In genomic region chr6:46635462-46635861, GRCh38 we compare ENCODE assay signal across 30 cellular contexts. TPM values are rescaled to one million over a fixed set of nuclear protein-coding genes. Genes with fewer than 3 reads are reported as not detected.
"Had no signal": no experiment of that assay in that cellular context is flagged by ENCODE, and none has a peak within 500 bp of the region (broad histone marks: within the 10 kb centered on the region; RNA-seq: fewer than 3 reads in every experiment).

No MANE protein-coding gene starts in this region.

- H3K9me3 Mint-ChIP-seq: naive thymus-derived CD8-positive, alpha-beta T cell; nephron; neural crest cell; stimulated activated naive B cell treated with anti-CD40 and anti-IgM and Interleukin-4, amounts not matched to agents 10 μg/mL and 1 μg/mL and 100 μg/mL, for 72 hours had no signal

- H3K4me3 Mint-ChIP-seq: immature natural killer cell; naive thymus-derived CD8-positive, alpha-beta T cell; nephron; neural crest cell; stimulated activated naive B cell treated with anti-CD40 and anti-IgM and Interleukin-4, amounts not matched to agents 10 μg/mL and 1 μg/mL and 100 μg/mL, for 72 hours had no signal

- H3K36me3 Mint-ChIP-seq: immature natural killer cell; stimulated activated naive B cell treated with anti-CD40 and anti-IgM and Interleukin-4, amounts not matched to agents 10 μg/mL and 1 μg/mL and 100 μg/mL, for 72 hours had no signal

- H3K27ac Mint-ChIP-seq: immature natural killer cell; naive thymus-derived CD8-positive, alpha-beta T cell; nephron; stimulated activated naive B cell treated with anti-CD40 and anti-IgM and Interleukin-4, amounts not matched to agents 10 μg/mL and 1 μg/mL and 100 μg/mL, for 72 hours had no signal

- H3K27ac ChIP-seq: left lung, lower lobe of right lung, pancreas, prostate gland, skin epidermis, stomach, testis, thyroid gland, transverse colon, upper lobe of left lung, vagina had no signal

- H3K27me3 ChIP-seq: left lung, pancreas, stomach, testis, thyroid gland, transverse colon, upper lobe of left lung, vagina had no signal

- H3K4me3 ChIP-seq: left lung, lower lobe of right lung, pancreas, prostate gland, skin epidermis, stomach, testis, thyroid gland, transverse colon, upper lobe of left lung, vagina had no signal

- FAIRE-seq: islet of Langerhans, kidney, pancreas had no signal

- ATAC-seq: left colon; left lung; lower lobe of right lung; naive thymus-derived CD8-positive, alpha-beta T cell; pancreas; right cardiac atrium; sciatic nerve; stimulated activated naive B cell treated with anti-CD40 and anti-IgM and Interleukin-4, amounts not matched to agents 10 μg/mL and 1 μg/mL and 100 μg/mL, for 72 hours; stimulated activated naive CD8-positive, alpha-beta T cell treated with anti-CD3 and anti-CD28 coated beads, Interleukin-15, Interleukin-2, amounts not matched to agents 100 U/mL and 50 U/mL, for 24 hours had no signal

- H3K9me3 ChIP-seq: left lung, lower lobe of right lung, pancreas, prostate gland, stomach, testis, thyroid gland, transverse colon, upper lobe of left lung, vagina had no signal

- H3K4me1 Mint-ChIP-seq: immature natural killer cell; naive thymus-derived CD8-positive, alpha-beta T cell; nephron; neural crest cell had no signal

- DNase-seq: hypothalamus; immature natural killer cell; kidney; left colon; left lung; lower lobe of right lung; naive thymus-derived CD8-positive, alpha-beta T cell; nucleus accumbens; pancreas; posterior cingulate gyrus; retina; right cardiac atrium; stimulated activated CD4-positive, alpha-beta T cell treated with anti-CD3 and anti-CD28 coated beads, Interleukin-12 subunit alpha, Interleukin-12 subunit beta, amount 100 ng/mL, for 4 hours; stimulated activated CD4-positive, alpha-beta T cell treated with anti-CD3 and anti-CD28 coated beads, Interleukin-15, amount 100 ng/mL, for 24 hours; stimulated activated CD4-positive, alpha-beta T cell treated with anti-CD3 and anti-CD28 coated beads, Interleukin-2, amount 100 ng/mL, for 24 hours; stimulated activated CD4-positive, alpha-beta T cell treated with anti-CD3 and anti-CD28 coated beads, Interleukin-4, amount 100 ng/mL, for 1 hour; stimulated activated naive B cell treated with anti-CD40 and anti-IgM and Interleukin-4, amounts not matched to agents 10 μg/mL and 1 μg/mL and 100 μg/mL, for 72 hours; stimulated activated naive CD8-positive, alpha-beta T cell treated with anti-CD3 and anti-CD28 coated beads, Interleukin-15, Interleukin-2, amounts not matched to agents 100 U/mL and 50 U/mL, for 24 hours; stomach; testis; thyroid gland; transverse colon; upper lobe of left lung had no signal

- H3K36me3 ChIP-seq: left lung, lower lobe of right lung, pancreas, prostate gland, stomach, thyroid gland, transverse colon, upper lobe of left lung, vagina had no signal

- H3K4me1 ChIP-seq: left lung, lower lobe of right lung, pancreas, prostate gland, testis, thyroid gland, transverse colon, upper lobe of left lung had no signal

RNA-seq across cellular contexts. Expression of gene CYP39A1, which starts 17.2 kb away (rescaled TPM):
- total RNA-seq: naive thymus-derived CD8-positive, alpha-beta T cell had no signal
- polyA plus RNA-seq: immature natural killer cell; naive thymus-derived CD8-positive, alpha-beta T cell had no signal

RNA-seq across cellular contexts. Expression of gene SLC25A27, which starts 17.3 kb away (rescaled TPM):
- polyA plus RNA-seq: immature natural killer cell; naive thymus-derived CD8-positive, alpha-beta T cell had no signal

RNA-seq across cellular contexts. Expression of gene TDRD6, which starts 52.2 kb away (rescaled TPM):
- polyA plus RNA-seq: immature natural killer cell; naive thymus-derived CD8-positive, alpha-beta T cell had no signal
